ENCODE assay signal across 9 cellular contexts in the genomic region with DNA sequence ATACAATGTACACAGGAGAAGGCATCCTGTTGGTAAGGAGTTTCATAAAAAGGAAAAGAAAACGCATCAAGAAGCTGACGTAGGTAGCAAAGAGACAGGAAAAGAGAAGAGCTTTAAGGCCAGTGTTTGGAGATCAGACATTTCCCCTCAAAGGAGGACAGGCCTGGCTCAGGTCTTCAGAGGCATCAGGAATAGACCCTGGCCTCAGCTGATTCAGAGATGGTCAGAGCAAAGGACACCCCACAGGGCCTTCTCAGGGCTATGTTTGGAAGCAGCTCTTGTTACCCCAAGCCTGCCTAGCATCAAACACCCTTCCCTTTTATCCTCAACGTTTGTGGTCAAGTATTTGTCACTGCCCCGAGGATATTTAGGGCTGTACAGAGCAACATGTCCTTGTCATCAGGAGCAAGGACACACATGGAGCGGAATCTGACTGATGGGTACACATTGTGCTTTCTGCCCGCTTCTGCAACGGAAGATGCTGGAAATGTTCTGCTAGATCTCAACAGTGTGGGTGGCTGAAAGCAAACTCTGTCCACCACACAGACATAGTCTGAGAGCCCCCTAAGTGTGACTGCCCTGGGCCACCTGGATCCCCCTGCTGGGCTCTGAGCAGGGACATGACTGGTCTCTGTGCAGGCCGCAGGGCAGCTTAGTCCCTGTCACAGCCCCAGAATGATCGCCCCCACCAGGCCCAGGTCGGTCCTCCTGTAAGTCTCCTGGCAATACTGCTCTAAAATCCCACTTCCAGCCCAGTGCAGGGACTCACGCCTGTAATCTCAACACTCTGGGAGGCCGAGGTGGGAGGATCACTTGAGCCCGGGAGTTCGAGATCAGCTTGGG. TPM values are rescaled to one million over a fixed set of nuclear protein-coding genes. Genes with fewer than 3 reads are reported as not detected.
DNase-seq lines count a peak whose midpoint lies in the region; TF ChIP-seq lines count a peak whose summit lies in the region.
"Had no signal": no experiment of that assay in that cellular context is flagged by ENCODE, and none has a peak within 500 bp of the region (broad histone marks: within the 10 kb centered on the region; RNA-seq: fewer than 3 reads in every experiment).

No MANE protein-coding gene starts in this region.

- TF ChIP-seq CTCF in epithelial cell of esophagus (IDR thresholded peaks at IDR 0.05; ENCODE audit: insufficient read depth, low read depth, low read length, missing control alignments): no peak
- no peak for TF ChIP-seq CTCF in sigmoid colon (IDR thresholded peaks at IDR 0.05)

- H3K36me3 ChIP-seq in sigmoid colon: peaks cover 0 to 27% (median 10%) of the 10 kb centered on the region in 4 donors

- no peak for TF ChIP-seq POLR2A in sigmoid colon (IDR thresholded peaks at IDR 0.05)

- no peaks in the 10 kb centered on the region for H3K27me3 ChIP-seq in sigmoid colon

- H3K4me3 ChIP-seq in GM08714 (ENCODE audit: low read length) (peak overlapping the region; percentile 70), epithelial cell of esophagus (ENCODE audit: low read length) (peak overlapping the region; percentile 61), sigmoid colon (peak overlapping the region; percentile 67 to 77 (median 72))

- DNase-seq in OCI-M1 (lab: John Stamatoyannopoulos, UW) (peak; percentile 26), epithelial cell of esophagus (ENCODE audit: low read depth) (no peak), sigmoid colon (no peak), posterior vena cava (ENCODE audit: low spot score) (no peak), NCI-H748 treated with DMSO at 0.1 percent for 48 hours (lab: John Stamatoyannopoulos, UW) (no peak), OCI-M2 (lab: John Stamatoyannopoulos, UW; ENCODE audit: unreplicated experiment) (no peak), NOMO-1 treated with DMSO at 0.1 percent for 48 hours (lab: John Stamatoyannopoulos, UW; ENCODE audit: unreplicated experiment) (no peak)

- WGBS in sigmoid colon, 2 donors: 50 to 77% methylated on average over 14 of the region's 14 CpGs

- peaks cover 0 to 11% (median 6%) of the 10 kb centered on the region in 4 donors for H3K4me1 ChIP-seq in sigmoid colon

- no peaks in the 10 kb centered on the region for H3K9me3 ChIP-seq in sigmoid colon
- H3K9me3 ChIP-seq: mucosa of descending colon had no signal

- peak overlapping the region; percentile 93 to 97 (median 95) for H3K27ac ChIP-seq in sigmoid colon

- intact Hi-C loops in sigmoid colon (cut with DNase I) (loop anchor here (2.0 kb wide), 1 partner anchor 59 kb away; no protein-coding TSS in a partner anchor), posterior vena cava (cut with DNase I) (no loop called here)

- TF ChIP-seq EP300 in sigmoid colon (IDR thresholded peaks at IDR 0.05): no peak

RNA-seq across cellular contexts. Expression of gene ZDHHC4, which starts 1.0 kb away (rescaled TPM):
- total RNA-seq in sigmoid colon (10 to 100 TPM; 51.0 to 73.6 (median 61.8) TPM), posterior vena cava (10 to 100 TPM; 34.2 to 36.9 TPM)
- 10 to 100 TPM; 32.4 to 38.8 (median 33.6) TPM for polyA plus RNA-seq in sigmoid colon

RNA-seq across cellular contexts. Expression of gene INTS15, which starts 13.6 kb away (rescaled TPM):
- total RNA-seq in sigmoid colon (10 to 100 TPM; 16.3 to 30.2 (median 23.1) TPM), posterior vena cava (10 to 100 TPM; 16.0 to 20.6 TPM)
- 10 to 100 TPM; 10.4 to 18.1 (median 13.2) TPM for polyA plus RNA-seq in sigmoid colon

RNA-seq across cellular contexts. Expression of gene GRID2IP, which starts 25.0 kb away (rescaled TPM):
- not detected for total RNA-seq in sigmoid colon
- polyA plus RNA-seq in sigmoid colon: under 1 TPM in 2 of 3 donors, not detected in 1; 0.23 to 0.39 TPM
- not detected for total RNA-seq in posterior vena cava

RNA-seq across cellular contexts. Expression of gene ZNF853, which starts 39.2 kb away (rescaled TPM):
- total RNA-seq in sigmoid colon (10 to 100 TPM; 20.0 to 36.0 (median 24.8) TPM), posterior vena cava (10 to 100 TPM in 1 of 2 donors, 1 to 10 TPM in 1; 8.1 to 11.9 TPM)
- 1 to 10 TPM in 2 of 3 donors, under 1 TPM in 1; 0.69 to 2.3 (median 1.8) TPM for polyA plus RNA-seq in sigmoid colon
